In the genomic region with DNA sequence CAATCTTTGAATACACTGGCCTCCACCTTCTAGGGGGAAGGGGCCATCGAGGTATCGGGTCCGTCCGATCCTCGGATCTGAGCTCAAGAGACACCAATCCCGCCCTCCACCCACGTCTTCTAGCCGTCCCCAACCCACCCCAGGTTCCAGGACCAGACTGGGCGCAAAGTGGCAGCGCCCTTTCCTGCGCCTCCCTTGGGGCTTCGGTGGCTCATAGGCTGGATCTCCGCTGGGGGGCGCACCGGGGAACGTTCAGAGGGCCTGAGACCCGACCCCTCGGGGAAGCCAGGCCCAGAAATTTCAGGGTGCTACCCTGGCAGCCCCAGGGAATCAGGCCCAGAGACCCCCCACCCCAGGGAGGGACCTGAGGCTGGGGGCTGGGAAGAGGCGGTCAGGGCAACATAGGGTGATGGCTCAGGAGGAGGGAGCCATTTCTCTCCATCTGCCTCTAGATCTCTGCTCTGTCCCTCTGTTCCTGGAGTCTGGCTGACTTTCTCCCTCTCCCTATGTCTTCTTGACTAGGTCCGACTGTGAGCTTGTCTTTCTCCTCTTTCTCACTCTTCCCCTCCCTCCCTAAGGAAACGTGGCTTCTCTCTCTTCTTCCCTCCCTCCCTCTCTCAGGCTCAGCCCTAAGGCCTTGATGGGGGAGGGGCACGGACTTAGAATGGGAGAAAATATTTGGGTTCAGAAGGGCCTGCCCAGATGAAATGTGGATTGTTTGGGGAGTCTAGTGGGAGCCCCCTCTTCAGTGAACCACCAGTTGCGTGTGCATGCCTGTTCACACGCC, we compare ENCODE assay signal across 8 cellular contexts.
DNase-seq lines count a peak whose midpoint lies in the region; ATAC-seq and TF ChIP-seq lines count a peak whose summit lies in the region.

No MANE protein-coding gene starts in this region.

- no peak overlapping the region for H3K4me3 Mint-ChIP-seq in T-helper 2 cell treated with Interferon-gamma antibody and Interleukin-4, amounts not matched to agents 5 μg/mL and 100 μg/mL, for 36 hours
- peak overlapping the region; percentile 85 for H3K4me3 Mint-ChIP-seq in nephron progenitor cell

- TF ChIP-seq CTCF in nephron progenitor cell (IDR thresholded peaks at IDR 0.05) = peak; percentile 45

- peak; percentile 15 to 27 for DNase-seq in NOMO-1 (lab: John Stamatoyannopoulos, UW; ENCODE audit: unreplicated experiment in 2 of 2)
- no peak for DNase-seq in NOMO-1 treated with dmso at 0.1 percent for 144 hours (lab: John Stamatoyannopoulos, UW; ENCODE audit: unreplicated experiment)
- peak; percentile 7 for DNase-seq in T-helper 2 cell treated with Interferon-gamma antibody and Interleukin-4, amounts not matched to agents 5 μg/mL and 100 μg/mL, for 36 hours (ENCODE audit: low spot score)
- DNase-seq in erythroblast (lab: John Stamatoyannopoulos, UW) = peak; percentile 38 to 68
- peak; percentile 71 for DNase-seq in nephron progenitor cell
- no peak for DNase-seq in inferior parietal cortex (ENCODE audit: extremely low spot score)
- DNase-seq in cerebellar nuclear complex (lab: John Stamatoyannopoulos, UW) = no peak

- peaks cover 65% of the 10 kb centered on the region for H3K27me3 Mint-ChIP-seq in T-helper 2 cell treated with Interferon-gamma antibody and Interleukin-4, amounts not matched to agents 5 μg/mL and 100 μg/mL, for 36 hours (ENCODE audit: low read depth)
- H3K27me3 Mint-ChIP-seq in nephron progenitor cell (ENCODE audit: low read depth, poor library complexity) = peaks cover 21% of the 10 kb centered on the region

- H3K27ac Mint-ChIP-seq in T-helper 2 cell treated with Interferon-gamma antibody and Interleukin-4, amounts not matched to agents 5 μg/mL and 100 μg/mL, for 36 hours = no peak overlapping the region
- H3K27ac Mint-ChIP-seq in nephron progenitor cell = no peak overlapping the region

- H3K4me1 Mint-ChIP-seq in T-helper 2 cell treated with Interferon-gamma antibody and Interleukin-4, amounts not matched to agents 5 μg/mL and 100 μg/mL, for 36 hours (ENCODE audit: low read depth) = peaks cover 4% of the 10 kb centered on the region
- peaks cover 76% of the 10 kb centered on the region for H3K4me1 Mint-ChIP-seq in nephron progenitor cell

- TF ChIP-seq POLR2A in erythroblast (IDR thresholded peaks at IDR 0.05; ENCODE audit: low read length) = no peak

- ATAC-seq in HG03432 (IDR thresholded peaks at IDR 0.05; ENCODE audit: unreplicated experiment) = no peak

- H3K36me3 Mint-ChIP-seq in T-helper 2 cell treated with Interferon-gamma antibody and Interleukin-4, amounts not matched to agents 5 μg/mL and 100 μg/mL, for 36 hours (ENCODE audit: low read depth) = no peaks in the 10 kb centered on the region
- H3K36me3 Mint-ChIP-seq in nephron progenitor cell (ENCODE audit: low read depth) = no peaks in the 10 kb centered on the region

- H3K9me3 Mint-ChIP-seq in T-helper 2 cell treated with Interferon-gamma antibody and Interleukin-4, amounts not matched to agents 5 μg/mL and 100 μg/mL, for 36 hours = no peaks in the 10 kb centered on the region
- H3K9me3 Mint-ChIP-seq in nephron progenitor cell = no peaks in the 10 kb centered on the region

Comparison
In these comparisons a context has a peak if more than half of its experiments do, and no peak if none do; other contexts are left out.
1. DNase-seq: peak in NOMO-1 (2 of 2), T-helper 2 cell treated with Interferon-gamma antibody and Interleukin-4, amounts not matched to agents 5 μg/mL and 100 μg/mL, for 36 hours (single experiment), erythroblast (2 of 2) and nephron progenitor cell (single experiment); none in NOMO-1 treated with dmso at 0.1 percent for 144 hours (single experiment), inferior parietal cortex (single experiment) and cerebellar nuclear complex (0 of 2).